In genomic region chr1:228148971-228149340, GRCh38 we compare ENCODE assay signal across 13 cellular contexts. TPM values are rescaled to one million over a fixed set of nuclear protein-coding genes. Genes with fewer than 3 reads are reported as not detected.
DNase-seq lines count a peak whose midpoint lies in the region; ATAC-seq and TF ChIP-seq lines count a peak whose summit lies in the region.
"Had no signal": no experiment of that assay in that cellular context is flagged by ENCODE, and none has a peak within 500 bp of the region (broad histone marks: within the 10 kb centered on the region; RNA-seq: fewer than 3 reads in every experiment).

No MANE protein-coding gene starts in this region.

- CTCF ChIA-PET in naive thymus-derived CD4-positive, alpha-beta T cell (lab: Charles Lee) = no interaction called here

- ATAC-seq in naive thymus-derived CD4-positive, alpha-beta T cell = peak; percentile 0
- no peak for ATAC-seq in HG03432 (IDR thresholded peaks at IDR 0.05; ENCODE audit: unreplicated experiment)
- ATAC-seq in GM21381 (IDR thresholded peaks at IDR 0.05; ENCODE audit: unreplicated experiment) = no peak

- H3K36me3 Mint-ChIP-seq in naive thymus-derived CD4-positive, alpha-beta T cell = peaks cover 0 to under 1% (median 0%) of the 10 kb centered on the region in 5 donors

- no peaks in the 10 kb centered on the region for H3K27me3 ChIP-seq in Peyer's patch
- H3K27me3 ChIP-seq in naive thymus-derived CD4-positive, alpha-beta T cell (ENCODE audit: control insufficient read depth in 2 of 2, insufficient read depth in 2 of 2, low read length in 2 of 2) = no peaks in the 10 kb centered on the region
- no peaks in the 10 kb centered on the region for H3K27me3 ChIP-seq in tibial artery

- peaks cover 2 to 12% (median 6%) of the 10 kb centered on the region in 7 donors for H3K4me1 Mint-ChIP-seq in naive thymus-derived CD4-positive, alpha-beta T cell

- H3K9me3 Mint-ChIP-seq in naive thymus-derived CD4-positive, alpha-beta T cell = peaks cover 0 to 1% (median 0%) of the 10 kb centered on the region in 11 donors

- intact Hi-C loops in naive thymus-derived CD4-positive, alpha-beta T cell (cut with micrococcal nuclease) = loop anchor here in 1 of 2 donors (10.0 kb wide), 1 partner anchor 1196 kb away; the partner anchor contains the start of gene CCSAP
- intact Hi-C loops in tibial artery (cut with DNase I; ENCODE audit: low total_unique reads) = no loop called here

- no peak for TF ChIP-seq POLR2A in Peyer's patch (IDR thresholded peaks at IDR 0.05)

- H3K4me3 Mint-ChIP-seq in naive thymus-derived CD4-positive, alpha-beta T cell = no peak overlapping the region

- no peak overlapping the region for H3K27ac Mint-ChIP-seq in naive thymus-derived CD4-positive, alpha-beta T cell

- peaks cover 0 to 40% (median 0%) of the 10 kb centered on the region in 3 donors for H3K36me3 ChIP-seq in Peyer's patch
- peaks cover 0 to 54% (median 8%) of the 10 kb centered on the region in 3 experiments for H3K36me3 ChIP-seq in naive thymus-derived CD4-positive, alpha-beta T cell (ENCODE audit: control insufficient read depth in 2 of 3, insufficient read depth in 3 of 3, low read length in 3 of 3)
- peaks cover 22 to 49% (median 37%) of the 10 kb centered on the region in 3 donors for H3K36me3 ChIP-seq in tibial artery

- no peaks in the 10 kb centered on the region for H3K27me3 Mint-ChIP-seq in naive thymus-derived CD4-positive, alpha-beta T cell

- H3K27ac ChIP-seq in Peyer's patch (peak overlapping the region; percentile 47 to 83 (median 76)), epithelial cell of prostate (peak overlapping the region; percentile 61), tibial artery (peak overlapping the region; percentile 54 to 69)
- H3K27ac ChIP-seq in naive thymus-derived CD4-positive, alpha-beta T cell (ENCODE audit: low read depth, low read length) = no peak overlapping the region

- H3K9me3 ChIP-seq in Peyer's patch = no peaks in the 10 kb centered on the region
- no peaks in the 10 kb centered on the region for H3K9me3 ChIP-seq in naive thymus-derived CD4-positive, alpha-beta T cell (ENCODE audit: control insufficient read depth in 2 of 3, low read length in 3 of 3)
- no peaks in the 10 kb centered on the region for H3K9me3 ChIP-seq in tibial artery

- DNase-seq in Peyer's patch = peak in 1 of 3 donors; percentile 31
- DNase-seq in epithelial cell of prostate (ENCODE audit: low read depth, low spot score) = no peak
- DNase-seq in naive thymus-derived CD4-positive, alpha-beta T cell = no peak
- DNase-seq in tibial artery = no peak
- no peak for DNase-seq in cerebellum (ENCODE audit: low spot score)
- no peak for DNase-seq in NCI-H1436 (lab: John Stamatoyannopoulos, UW)
- DNase-seq: Calu3, HCEC 1CT, NCI-H2227 treated with DMSO at 0.1 percent for 48 hours, retina, SHP77 had no signal

- H3K4me3 ChIP-seq in Peyer's patch = no peak overlapping the region
- no peak overlapping the region for H3K4me3 ChIP-seq in naive thymus-derived CD4-positive, alpha-beta T cell (ENCODE audit: low read length)
- H3K4me3 ChIP-seq in tibial artery = no peak overlapping the region

- POLR2A ChIA-PET in naive thymus-derived CD4-positive, alpha-beta T cell (lab: Charles Lee) = interaction anchor here (1.5 to 2.2 kb wide), 3 partner anchors 9 to 15 kb away, joined by 4 to 9 read pairs (median 5); partner anchors contain the start of gene GUK1

- TF ChIP-seq CTCF in Peyer's patch (IDR thresholded peaks at IDR 0.05) (no peak), tibial artery (IDR thresholded peaks at IDR 0.05) (no peak)

- H3K4me1 ChIP-seq in Peyer's patch (peaks cover 0 to 38% (median 0%) of the 10 kb centered on the region in 4 donors), tibial artery (peaks cover 0 to 46% (median 23%) of the 10 kb centered on the region in 4 donors)
- H3K4me1 ChIP-seq in naive thymus-derived CD4-positive, alpha-beta T cell (ENCODE audit: control insufficient read depth in 2 of 2, insufficient read depth in 2 of 2, low read length in 2 of 2) = peaks cover 3 to 12% of the 10 kb centered on the region in 2 donors

RNA-seq across cellular contexts. Expression of gene GJC2, which starts 0.8 kb away (rescaled TPM):
- total RNA-seq in Peyer's patch (under 1 TPM in 2 of 4 donors, not detected in 2; 0.88 to 0.94 TPM), cerebellum (0.73 TPM)
- 1 to 10 TPM in 2 of 5 experiments, under 1 TPM in 3; 0.70 to 3.3 (median 0.94) TPM for total RNA-seq in naive thymus-derived CD4-positive, alpha-beta T cell
- not detected for polyA plus RNA-seq in naive thymus-derived CD4-positive, alpha-beta T cell

RNA-seq across cellular contexts. Expression of gene GUK1, which starts 8.9 kb away (rescaled TPM):
- total RNA-seq in Peyer's patch (100 to 1,000 TPM; 206 to 232 (median 224) TPM), cerebellum (94.1 TPM)
- total RNA-seq in naive thymus-derived CD4-positive, alpha-beta T cell = 100 to 1,000 TPM; 145 to 309 (median 279) TPM
- polyA plus RNA-seq in naive thymus-derived CD4-positive, alpha-beta T cell = 100 to 1,000 TPM; 278 to 315 TPM

RNA-seq across cellular contexts. Expression of gene IBA57, which starts 16.6 kb away (rescaled TPM):
- total RNA-seq in Peyer's patch (10 to 100 TPM in 2 of 4 donors, 1 to 10 TPM in 2; 8.2 to 11.8 (median 10.3) TPM), cerebellum (10.8 TPM)
- 10 to 100 TPM in 4 of 5 experiments, 1 to 10 TPM in 1; 9.3 to 17.1 (median 10.9) TPM for total RNA-seq in naive thymus-derived CD4-positive, alpha-beta T cell
- polyA plus RNA-seq in naive thymus-derived CD4-positive, alpha-beta T cell = 1 to 10 TPM; 5.4 to 5.6 TPM

RNA-seq across cellular contexts. Expression of gene MRPL55, which starts 39.9 kb away (rescaled TPM):
- total RNA-seq in Peyer's patch = 10 to 100 TPM; 70.1 to 99.6 (median 80.8) TPM
- 10 to 100 TPM; 34.3 to 79.3 (median 65.2) TPM for total RNA-seq in naive thymus-derived CD4-positive, alpha-beta T cell
- polyA plus RNA-seq in naive thymus-derived CD4-positive, alpha-beta T cell = 100 to 1,000 TPM; 132 to 149 TPM
- 27.8 TPM for total RNA-seq in cerebellum

RNA-seq across cellular contexts. Expression of gene C1orf35, which starts 45.8 kb away (rescaled TPM):
- total RNA-seq in Peyer's patch (10 to 100 TPM in 3 of 4 donors, 1 to 10 TPM in 1; 6.0 to 19.8 (median 16.2) TPM), cerebellum (4.5 TPM)
- 10 to 100 TPM; 16.8 to 31.8 (median 27.8) TPM for total RNA-seq in naive thymus-derived CD4-positive, alpha-beta T cell
- 10 to 100 TPM; 21.9 to 33.0 TPM for polyA plus RNA-seq in naive thymus-derived CD4-positive, alpha-beta T cell
